In the genomic region with DNA sequence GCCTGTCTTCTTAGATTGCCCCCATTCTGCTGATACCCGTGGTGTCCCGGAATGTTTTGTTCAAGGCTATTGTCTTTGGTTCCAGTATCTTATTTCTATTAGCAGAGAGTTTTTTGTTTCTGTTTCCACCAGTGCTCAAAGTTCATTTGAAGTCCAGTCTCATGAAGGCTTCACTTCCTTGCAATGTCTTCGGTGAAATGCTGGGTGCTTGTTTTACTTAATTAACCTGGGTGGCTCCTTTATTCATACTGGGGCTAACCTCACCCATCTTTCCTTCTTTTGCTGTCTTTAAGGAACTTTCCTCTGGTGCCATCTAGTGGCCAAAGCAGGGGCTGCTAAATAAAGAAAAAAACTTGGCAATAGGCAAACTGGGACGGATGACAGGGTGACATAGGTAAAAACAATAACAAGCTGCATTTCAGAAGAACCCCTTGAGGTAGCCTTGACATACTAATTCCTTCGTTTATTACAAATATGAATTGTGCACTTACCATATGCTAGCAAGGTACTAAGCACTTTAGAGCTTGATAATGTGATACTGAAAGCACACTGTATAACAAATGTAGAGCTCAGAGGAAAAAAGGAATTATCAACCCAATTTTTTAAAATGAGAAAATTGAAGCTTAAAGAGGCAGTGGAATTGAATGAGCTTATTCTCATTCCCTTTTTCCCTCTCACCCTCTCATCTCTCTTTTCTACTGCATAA, we compare ENCODE assay signal across 9 cellular contexts. TPM values are rescaled to one million over a fixed set of nuclear protein-coding genes. Genes with fewer than 3 reads are reported as not detected.
DNase-seq lines count a peak whose midpoint lies in the region; ATAC-seq and TF ChIP-seq lines count a peak whose summit lies in the region.
"Had no signal": no experiment of that assay in that cellular context is flagged by ENCODE, and none has a peak within 500 bp of the region (broad histone marks: within the 10 kb centered on the region; RNA-seq: fewer than 3 reads in every experiment).

No MANE protein-coding gene starts in this region.

- H3K36me3 ChIP-seq in Peyer's patch = no peaks in the 10 kb centered on the region

- peaks cover 6% of the 10 kb centered on the region for H3K27me3 Mint-ChIP-seq in activated T-cell treated with anti-CD3 and anti-CD28 coated beads, Interleukin-2, amount 50 U/mL, for 4 hours (ENCODE audit: low read depth)

- H3K4me3 Mint-ChIP-seq in activated T-cell treated with anti-CD3 and anti-CD28 coated beads, Interleukin-2, amount 50 U/mL, for 4 hours = no peak overlapping the region
- H3K4me3 Mint-ChIP-seq: activated naive CD4-positive, alpha-beta T cell treated with anti-CD3 and anti-CD28 coated beads, Interleukin-2, amount 50 U/mL, for 24 hours had no signal

- H3K27ac ChIP-seq in Peyer's patch = no peak overlapping the region

- no peaks in the 10 kb centered on the region for H3K36me3 Mint-ChIP-seq in activated T-cell treated with anti-CD3 and anti-CD28 coated beads, Interleukin-2, amount 50 U/mL, for 4 hours (ENCODE audit: insufficient read depth)
- H3K36me3 Mint-ChIP-seq: activated naive CD4-positive, alpha-beta T cell treated with anti-CD3 and anti-CD28 coated beads, Interleukin-2, amount 50 U/mL, for 24 hours had no signal

- no peaks in the 10 kb centered on the region for H3K4me1 ChIP-seq in Peyer's patch

- in situ Hi-C loops in Caki2 (cut with HindIII; ENCODE audit: low pct_unique_long_range_greater_than_20kb, low sequenced_read_pairs) = no loop called here

- H3K27me3 ChIP-seq in Peyer's patch = no peaks in the 10 kb centered on the region

- no peaks in the 10 kb centered on the region for H3K9me3 ChIP-seq in Peyer's patch

- TF ChIP-seq POLR2A in Peyer's patch (IDR thresholded peaks at IDR 0.05) = no peak

- peaks cover 5% of the 10 kb centered on the region for H3K4me1 Mint-ChIP-seq in activated T-cell treated with anti-CD3 and anti-CD28 coated beads, Interleukin-2, amount 50 U/mL, for 4 hours (ENCODE audit: low read depth)
- H3K4me1 Mint-ChIP-seq: activated naive CD4-positive, alpha-beta T cell treated with anti-CD3 and anti-CD28 coated beads, Interleukin-2, amount 50 U/mL, for 24 hours had no signal

- peak; percentile 94 for ATAC-seq in GM21447 (IDR thresholded peaks at IDR 0.05; ENCODE audit: unreplicated experiment)
- peak in 1 of 2 donors; percentile 41 for ATAC-seq in activated T-cell treated with anti-CD3 and anti-CD28 coated beads, Interleukin-2, amount 50 U/mL, for 4 hours

- H3K4me3 ChIP-seq in Peyer's patch = no peak overlapping the region

- DNase-seq in Caki2 (ENCODE audit: low read depth) (peak; percentile 72), KG1 (lab: John Stamatoyannopoulos, UW) (peak; percentile 39), Peyer's patch (peak; percentile 65 to 90 (median 69)), fibroblast of peridontal ligament (ENCODE audit: extremely low read depth) (peak; percentile 81), nucleus accumbens (lab: John Stamatoyannopoulos, UW) (peak in 48 of 56 donors; percentile 1 to 87 (median 41)), superior temporal gyrus (ENCODE audit: extremely low spot score) (peak; percentile 93)
- peak; percentile 57 for DNase-seq in activated T-cell treated with anti-CD3 and anti-CD28 coated beads, Interleukin-2, amount 50 U/mL, for 4 hours

- H3K9me3 Mint-ChIP-seq in activated T-cell treated with anti-CD3 and anti-CD28 coated beads, Interleukin-2, amount 50 U/mL, for 4 hours = no peaks in the 10 kb centered on the region
- H3K9me3 Mint-ChIP-seq: activated naive CD4-positive, alpha-beta T cell treated with anti-CD3 and anti-CD28 coated beads, Interleukin-2, amount 50 U/mL, for 24 hours had no signal

- TF ChIP-seq CTCF in Peyer's patch (IDR thresholded peaks at IDR 0.05) = peak; percentile 84 to 92 (median 88)

RNA-seq across cellular contexts. Expression of a gene that starts 2.8 kb away (rescaled TPM):
- total RNA-seq in Caki2 (2014; rRNA removed; shearing (Covaris generic); ENCODE audit: low replicate concordance) = not detected in 2 replicates
- not detected for total RNA-seq in Peyer's patch
- total RNA-seq in activated T-cell treated with anti-CD3 and anti-CD28 coated beads, Interleukin-2, amount 50 U/mL, for 4 hours = not detected

Comparison
In these comparisons a context has a peak if more than half of its experiments do, and no peak if none do; other contexts are left out.
1. DNase-seq: peak in every context shown above with its lines; median percentile 93 in superior temporal gyrus; 81 in fibroblast of peridontal ligament; 72 in Caki2; 69 in Peyer's patch; 57 in activated T-cell treated with anti-CD3 and anti-CD28 coated beads, Interleukin-2, amount 50 U/mL, for 4 hours; 41 in nucleus accumbens; 39 in KG1.